ENCODE assay signal across 18 cellular contexts in genomic region chr5:6430418-6431028, GRCh38. TPM values are rescaled to one million over a fixed set of nuclear protein-coding genes. Genes with fewer than 3 reads are reported as not detected.
"Had no signal": no experiment of that assay in that cellular context is flagged by ENCODE, and none has a peak within 500 bp of the region (broad histone marks: within the 10 kb centered on the region; RNA-seq: fewer than 3 reads in every experiment).

No MANE protein-coding gene starts in this region.

- H3K36me3 ChIP-seq: ascending aorta, transverse colon, uterus had no signal

- H3K9ac ChIP-seq: parathyroid adenoma had no signal

- H3K4me3 Mint-ChIP-seq: activated T-cell treated with anti-CD3 and anti-CD28 coated beads, Interleukin-2, amount 50 U/mL, for 72 hours; natural killer cell; T-helper 1 cell treated with Interleukin-12 subunit alpha and Interleukin-12 subunit beta and Interleukin-4 antibody, amounts not matched to agents 30 μg/mL and 1 μg/mL, for 36 hours had no signal

- H3K27ac Mint-ChIP-seq: activated T-cell treated with anti-CD3 and anti-CD28 coated beads, Interleukin-2, amount 50 U/mL, for 72 hours; natural killer cell; T-helper 1 cell treated with Interleukin-12 subunit alpha and Interleukin-12 subunit beta and Interleukin-4 antibody, amounts not matched to agents 30 μg/mL and 1 μg/mL, for 36 hours had no signal

- H3K27me3 ChIP-seq: ascending aorta, uterus had no signal

- DNase-seq: activated CD4-positive, alpha-beta T cell treated with anti-CD3 and anti-CD28 coated beads, Interleukin-2, amount 50 U/mL, for 1 hour; activated CD4-positive, CD25-positive, alpha-beta regulatory T cell treated with anti-CD3 and anti-CD28 coated beads, Interleukin-2, amount 50 U/mL, for 72 hours; activated effector memory CD4-positive, alpha-beta T cell treated with anti-CD3 and anti-CD28 coated beads, Interleukin-2, amount 50 U/mL, for 16 hours; activated naive CD4-positive, alpha-beta T cell treated with anti-CD3 and anti-CD28 coated beads, Interleukin-2, amount 50 U/mL, for 16 hours; activated T-cell treated with anti-CD3 and anti-CD28 coated beads, Interleukin-2, amount 50 U/mL, for 72 hours; dermis blood vessel endothelial cell; effector memory CD4-positive, alpha-beta T cell; glutamatergic neuron; natural killer cell; stimulated activated CD4-positive, alpha-beta T cell treated with anti-CD3 and anti-CD28 coated beads, Interleukin-2, amount 100 ng/mL, for 24 hours; stimulated activated naive CD8-positive, alpha-beta T cell treated with anti-CD3 and anti-CD28 coated beads, Interleukin-15, Interleukin-2, amounts not matched to agents 100 U/mL and 50 U/mL, for 24 hours; transverse colon; uterus had no signal

- H3K9me3 ChIP-seq: ascending aorta, transverse colon, uterus had no signal

- H3K27ac ChIP-seq: ascending aorta, parathyroid adenoma, transverse colon, uterus, VCaP had no signal

- H3K36me3 Mint-ChIP-seq: natural killer cell had no signal

- H3K4me3 ChIP-seq: ascending aorta, transverse colon, uterus had no signal

- H3K4me1 Mint-ChIP-seq: natural killer cell had no signal

- H3K4me1 ChIP-seq: ascending aorta, parathyroid adenoma, transverse colon, uterus had no signal

- H3K9me3 Mint-ChIP-seq: activated T-cell treated with anti-CD3 and anti-CD28 coated beads, Interleukin-2, amount 50 U/mL, for 72 hours; natural killer cell; T-helper 1 cell treated with Interleukin-12 subunit alpha and Interleukin-12 subunit beta and Interleukin-4 antibody, amounts not matched to agents 30 μg/mL and 1 μg/mL, for 36 hours had no signal

- ATAC-seq: activated T-cell treated with anti-CD3 and anti-CD28 coated beads, Interleukin-2, amount 50 U/mL, for 72 hours; natural killer cell; stimulated activated naive CD8-positive, alpha-beta T cell treated with anti-CD3 and anti-CD28 coated beads, Interleukin-15, Interleukin-2, amounts not matched to agents 100 U/mL and 50 U/mL, for 24 hours had no signal

RNA-seq across cellular contexts. Expression of gene UBE2QL1, which starts 18.1 kb away (rescaled TPM):
- total RNA-seq: fibroblast of villous mesenchyme, natural killer cell had no signal
